In genomic region chr6:5765141-5765760, GRCh38 we compare ENCODE assay signal across 17 cellular contexts.
A peak's percentile ranks its signal among the peaks of the same experiment; 100 is the strongest.
DNase-seq lines count a peak whose midpoint lies in the region; ATAC-seq and TF ChIP-seq lines count a peak whose summit lies in the region.
"Had no signal": no experiment of that assay in that cellular context is flagged by ENCODE, and none has a peak within 500 bp of the region (broad histone marks: within the 10 kb centered on the region; RNA-seq: fewer than 3 reads in every experiment).

No MANE protein-coding gene starts in this region.

- peak; percentile 56 for ATAC-seq in left lung
- ATAC-seq in GM21528 (IDR thresholded peaks at IDR 0.05; ENCODE audit: low FRiP score, unreplicated experiment), result no peak
- ATAC-seq: natural killer cell had no signal

- no peaks in the 10 kb centered on the region for H3K27me3 ChIP-seq in left lung
- H3K27me3 ChIP-seq: breast epithelium, stomach had no signal

- H3K4me1 ChIP-seq in HEK293 (ENCODE audit: control insufficient read depth, insufficient read depth, low read length) (no peaks in the 10 kb centered on the region), left lung (peaks cover 3 to 5% of the 10 kb centered on the region in 2 donors)
- H3K4me1 ChIP-seq: breast epithelium had no signal

- H3K4me3 ChIP-seq in HEK293 (ENCODE audit: low read depth, low read length) (no peak overlapping the region), left lung (no peak overlapping the region)
- H3K4me3 ChIP-seq: breast epithelium, stomach had no signal

- TF ChIP-seq CTCF in HEK293 (tag by site-specific recombination; IDR thresholded peaks at IDR 0.05) (no peak), left lung (IDR thresholded peaks at IDR 0.05) (no peak)

- DNase-seq in dermis blood vessel endothelial cell (peak; percentile 25), left lung (no peak), superior temporal gyrus (ENCODE audit: extremely low spot score) (peak; percentile 52), posterior vena cava (ENCODE audit: low spot score) (no peak), SIG-M5 treated with dmso at 0.1 percent for 504 hours (lab: John Stamatoyannopoulos, UW; ENCODE audit: unreplicated experiment) (no peak), NCI-H1417 treated with DMSO at 0.1 percent for 48 hours (lab: John Stamatoyannopoulos, UW) (no peak)
- DNase-seq: activated naive CD4-positive, alpha-beta T cell treated with anti-CD3 and anti-CD28 coated beads, Interleukin-2, amount 10 ng/mL, durations not matched to agents 7 days and 5 days; activated T-cell treated with anti-CD3 and anti-CD28 coated beads, Interleukin-2, amount 50 U/mL, for 1 hour; effector memory CD4-positive, alpha-beta T cell; natural killer cell; NCI-H2029; NCI-H510A treated with DMSO at 0.1 percent for 48 hours; stimulated activated CD4-positive, alpha-beta T cell treated with anti-CD3 and anti-CD28 coated beads, Interleukin-15, amount 100 ng/mL, for 24 hours; stomach had no signal

- CTCF ChIA-PET in HEK293 (lab: Yijun Ruan, JAX), result interaction anchor here (0.5 to 0.9 kb wide), 2 partner anchors 8 to 251 kb away, joined by 3 read pairs; no protein-coding TSS in a partner anchor

- H3K9me3 ChIP-seq in HEK293 (ENCODE audit: control insufficient read depth, insufficient read depth, low read depth, low read length) (no peaks in the 10 kb centered on the region), left lung (no peaks in the 10 kb centered on the region)
- H3K9me3 ChIP-seq: breast epithelium had no signal

- H3K36me3 ChIP-seq in HEK293 (ENCODE audit: control insufficient read depth in 2 of 2, insufficient read depth in 1 of 2, low read length in 2 of 2), result no peaks in the 10 kb centered on the region
- no peaks in the 10 kb centered on the region for H3K36me3 ChIP-seq in left lung
- H3K36me3 ChIP-seq: breast epithelium, stomach had no signal

- POLR2A ChIA-PET in HEK293 (lab: Yijun Ruan, JAX), result no interaction called here

- no peak overlapping the region for H3K27ac ChIP-seq in HEK293 (ENCODE audit: extremely low read depth, low read depth, low read length)
- no peak overlapping the region for H3K27ac ChIP-seq in left lung
- H3K27ac ChIP-seq: breast epithelium had no signal

- intact Hi-C loops in left lung (cut with DNase I), result no loop called here
- intact Hi-C loops in posterior vena cava (cut with DNase I), result loop anchor here in 1 of 2 donors (10.0 kb wide), 1 partner anchor 260 kb away; no protein-coding TSS in a partner anchor

TF ChIP-seq in HEK293, 187 proteins besides CTCF, POLR2A, EP300 and RAD21:
- TF ChIP-seq ZNF48 (tag by site-specific recombination; IDR thresholded peaks at IDR 0.05) (no peak), ZIC2 (tag by site-specific recombination; IDR thresholded peaks at IDR 0.05) (peak; percentile 30; the same call in 1 of the 2 replicates), YY1 (tag by site-specific recombination; IDR thresholded peaks at IDR 0.05) (no peak), ZNF433 (tag by site-specific recombination; IDR thresholded peaks at IDR 0.05; ENCODE audit: low read depth) (no peak)

Comparison
In these comparisons a context has a peak if more than half of its experiments do, and no peak if none do; other contexts are left out.
1. DNase-seq: peak in dermis blood vessel endothelial cell (single experiment) and superior temporal gyrus (single experiment); none in left lung (0 of 2), posterior vena cava (single experiment), SIG-M5 treated with dmso at 0.1 percent for 504 hours (single experiment) and NCI-H1417 treated with DMSO at 0.1 percent for 48 hours (single experiment).